2 cellular contexts compared by ENCODE assay signal in genomic region chr16:11395008-11395948, GRCh38.
TF ChIP-seq lines count a peak whose summit lies in the region.

No MANE protein-coding gene starts in this region.

TF ChIP-seq in A549, 52 proteins besides CTCF, POLR2A, EP300 and RAD21:
- TF ChIP-seq TFCP2L1 (CRISPR knock-in tag; IDR thresholded peaks at IDR 0.05) (no peak), RCOR1 (IDR thresholded peaks at IDR 0.05; ENCODE audit: low read depth, low read length) (no peak), CBX2 (IDR thresholded peaks at IDR 0.05; ENCODE audit: borderline replicate concordance, low read depth) (no peak), HOXA7 (CRISPR knock-in tag; IDR thresholded peaks at IDR 0.05) (no peak), HOXB5 (CRISPR knock-in tag; IDR thresholded peaks at IDR 0.05) (no peak), HOXB13 (CRISPR knock-in tag; IDR thresholded peaks at IDR 0.05; ENCODE audit: low read depth) (no peak), CEBPB (IDR thresholded peaks at IDR 0.05) (no peak), MAZ (IDR thresholded peaks at IDR 0.05; ENCODE audit: borderline replicate concordance, low read depth, low read length) (no peak)
- TF ChIP-seq, protein P1, sequence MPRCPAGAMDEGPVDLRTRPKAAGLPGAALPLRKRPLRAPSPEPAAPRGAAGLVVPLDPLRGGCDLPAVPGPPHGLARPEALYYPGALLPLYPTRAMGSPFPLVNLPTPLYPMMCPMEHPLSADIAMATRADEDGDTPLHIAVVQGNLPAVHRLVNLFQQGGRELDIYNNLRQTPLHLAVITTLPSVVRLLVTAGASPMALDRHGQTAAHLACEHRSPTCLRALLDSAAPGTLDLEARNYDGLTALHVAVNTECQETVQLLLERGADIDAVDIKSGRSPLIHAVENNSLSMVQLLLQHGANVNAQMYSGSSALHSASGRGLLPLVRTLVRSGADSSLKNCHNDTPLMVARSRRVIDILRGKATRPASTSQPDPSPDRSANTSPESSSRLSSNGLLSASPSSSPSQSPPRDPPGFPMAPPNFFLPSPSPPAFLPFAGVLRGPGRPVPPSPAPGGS (IDR thresholded peaks at IDR 0.05) = no peak

TF ChIP-seq in K562, 482 proteins besides CTCF, POLR2A, EP300 and RAD21:
- no peak for TF ChIP-seq ILK (tag; IDR thresholded peaks at IDR 0.05; ENCODE audit: borderline replicate concordance, low read depth)
- no peak for TF ChIP-seq MBD2 (IDR thresholded peaks at IDR 0.05; ENCODE audit: borderline replicate concordance, low read depth)
- TF ChIP-seq ASH1L (IDR thresholded peaks at IDR 0.05; ENCODE audit: borderline replicate concordance, low read depth, partially characterized antibody) = no peak
- no peak for TF ChIP-seq HMGN3 (IDR thresholded peaks at IDR 0.05; ENCODE audit: borderline replicate concordance, extremely low read depth, insufficient read length, low read depth, low read length)
- peak; percentile 68 for TF ChIP-seq CHD4 (IDR thresholded peaks at IDR 0.05; ENCODE audit: insufficient read depth, insufficient replicate concordance, low read depth, low read length, poor library complexity, severe bottlenecking)
- TF ChIP-seq C11orf30 (IDR thresholded peaks at IDR 0.05; ENCODE audit: low read depth) = no peak
- no peak for TF ChIP-seq NR4A1 (CRISPR knock-in tag; IDR thresholded peaks at IDR 0.05)
- TF ChIP-seq NR4A1 (tag; IDR thresholded peaks at IDR 0.05) = no peak
- no peak for TF ChIP-seq ZNF124 (CRISPR knock-in tag; IDR thresholded peaks at IDR 0.05)
- no peak for TF ChIP-seq ERF (CRISPR knock-in tag; IDR thresholded peaks at IDR 0.05)
- TF ChIP-seq, protein P2, sequence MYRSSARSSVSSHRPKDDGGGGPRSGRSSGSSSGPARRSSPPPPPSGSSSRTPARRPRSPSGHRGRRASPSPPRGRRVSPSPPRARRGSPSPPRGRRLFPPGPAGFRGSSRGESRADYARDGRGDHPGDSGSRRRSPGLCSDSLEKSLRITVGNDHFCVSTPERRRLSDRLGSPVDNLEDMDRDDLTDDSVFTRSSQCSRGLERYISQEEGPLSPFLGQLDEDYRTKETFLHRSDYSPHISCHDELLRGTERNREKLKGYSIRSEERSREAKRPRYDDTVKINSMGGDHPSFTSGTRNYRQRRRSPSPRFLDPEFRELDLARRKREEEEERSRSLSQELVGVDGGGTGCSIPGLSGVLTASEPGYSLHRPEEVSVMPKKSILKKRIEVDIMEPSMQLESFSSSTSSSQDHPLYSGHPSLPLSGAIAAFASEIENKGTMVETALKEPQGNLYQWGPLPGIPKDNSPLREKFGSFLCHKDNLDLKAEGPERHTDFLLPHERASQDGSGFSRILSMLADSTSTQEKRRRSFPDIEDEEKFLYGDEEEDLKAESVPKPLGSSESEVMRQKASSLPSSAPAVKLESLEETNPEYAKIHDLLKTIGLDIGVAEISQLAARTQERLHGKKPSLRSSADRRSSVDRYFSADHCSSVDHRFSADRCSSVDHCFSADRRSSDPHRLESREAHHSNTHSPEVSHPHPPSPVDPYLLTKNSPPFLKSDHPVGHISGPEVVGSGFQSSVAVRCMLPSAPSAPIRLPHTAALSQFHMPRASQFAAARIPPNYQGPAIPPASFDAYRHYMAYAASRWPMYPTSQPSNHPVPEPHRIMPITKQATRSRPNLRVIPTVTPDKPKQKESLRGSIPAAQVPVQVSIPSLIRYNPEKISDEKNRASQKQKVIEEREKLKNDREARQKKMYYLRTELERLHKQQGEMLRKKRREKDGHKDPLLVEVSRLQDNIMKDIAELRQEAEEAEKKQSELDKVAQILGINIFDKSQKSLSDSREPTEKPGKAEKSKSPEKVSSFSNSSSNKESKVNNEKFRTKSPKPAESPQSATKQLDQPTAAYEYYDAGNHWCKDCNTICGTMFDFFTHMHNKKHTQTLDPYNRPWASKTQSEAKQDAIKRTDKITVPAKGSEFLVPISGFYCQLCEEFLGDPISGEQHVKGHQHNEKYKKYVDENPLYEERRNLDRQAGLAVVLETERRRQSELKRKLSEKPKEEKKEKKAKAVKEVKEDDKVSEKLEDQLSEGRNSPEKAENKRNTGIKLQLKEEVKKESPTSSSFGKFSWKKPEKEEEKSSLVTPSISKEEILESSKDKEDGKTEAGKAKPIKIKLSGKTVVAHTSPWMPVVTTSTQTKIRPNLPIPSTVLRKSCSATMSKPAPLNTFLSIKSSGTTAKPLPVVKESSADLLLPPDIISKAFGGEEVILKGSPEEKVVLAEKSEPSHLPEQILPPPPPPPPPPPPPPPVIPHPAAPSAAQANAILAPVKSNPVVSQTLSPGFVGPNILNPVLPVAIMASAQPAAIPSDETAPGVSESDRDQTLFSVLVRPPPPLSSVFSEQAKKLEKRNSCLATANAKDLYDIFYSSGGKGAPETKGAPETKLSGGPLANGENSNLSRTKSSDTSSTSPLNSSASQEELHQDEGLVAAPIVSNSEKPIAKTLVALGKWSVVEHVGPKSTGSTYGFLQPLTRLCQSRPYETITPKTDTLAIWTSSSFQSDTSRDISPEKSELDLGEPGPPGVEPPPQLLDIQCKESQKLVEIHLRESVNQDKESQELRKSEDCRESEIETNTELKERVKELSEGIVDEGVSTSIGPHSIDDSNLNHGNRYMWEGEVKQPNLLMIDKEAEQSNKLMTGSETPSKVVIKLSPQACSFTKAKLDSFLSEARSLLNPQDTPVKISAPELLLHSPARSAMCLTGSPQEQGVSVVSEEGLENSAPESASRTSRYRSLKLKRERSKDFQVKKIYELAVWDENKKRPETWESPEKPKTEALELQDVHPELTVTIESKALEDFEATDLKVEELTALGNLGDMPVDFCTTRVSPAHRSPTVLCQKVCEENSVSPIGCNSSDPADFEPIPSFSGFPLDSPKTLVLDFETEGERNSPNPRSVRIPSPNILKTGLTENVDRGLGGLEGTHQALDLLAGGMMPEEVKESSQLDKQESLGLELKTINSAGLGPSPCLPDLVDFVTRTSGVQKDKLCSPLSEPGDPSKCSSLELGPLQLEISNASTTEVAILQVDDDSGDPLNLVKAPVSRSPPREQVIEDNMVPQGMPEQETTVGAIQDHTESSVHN (IDR thresholded peaks at IDR 0.05; ENCODE audit: borderline replicate concordance in 1 of 2, low read depth in 1 of 2) = no peak
- TF ChIP-seq MCM3 (IDR thresholded peaks at IDR 0.05) = no peak
- TF ChIP-seq ZNF347 (CRISPR knock-in tag; IDR thresholded peaks at IDR 0.05; ENCODE audit: low read depth) = no peak
- no peak for TF ChIP-seq HOXB6 (CRISPR knock-in tag; IDR thresholded peaks at IDR 0.05; ENCODE audit: borderline replicate concordance)
- no peak for TF ChIP-seq BRD9 (IDR thresholded peaks at IDR 0.05; ENCODE audit: low read depth, partially characterized antibody)
- 0 out of 4 replicates have a peak, but pooled peaks of 1 of the 2 experiments have one; percentile 14 for TF ChIP-seq KDM1A (IDR thresholded peaks at IDR 0.05)
- no peak for TF ChIP-seq ZKSCAN8 (CRISPR knock-in tag; IDR thresholded peaks at IDR 0.05)
- TF ChIP-seq NR2C2 (CRISPR knock-in tag; IDR thresholded peaks at IDR 0.05) = no peak
- TF ChIP-seq NR2C2 (tag; IDR thresholded peaks at IDR 0.05) = no peak
- no peak for TF ChIP-seq ZNF140 (CRISPR knock-in tag; IDR thresholded peaks at IDR 0.05)
- TF ChIP-seq GATAD2B (IDR thresholded peaks at IDR 0.05; ENCODE audit: borderline replicate concordance) = no peak
- TF ChIP-seq ZNF780A (CRISPR knock-in tag; IDR thresholded peaks at IDR 0.05) = no peak
- no peak for TF ChIP-seq FOXK1 (CRISPR knock-in tag; IDR thresholded peaks at IDR 0.05; ENCODE audit: borderline replicate concordance)
- TF ChIP-seq PYGO2 (tag; IDR thresholded peaks at IDR 0.05) = no peak
- no peak for TF ChIP-seq FIP1L1 (IDR thresholded peaks at IDR 0.05; ENCODE audit: low read depth, low read length, poor library complexity, severe bottlenecking)
- no peak for TF ChIP-seq ZNF586 (CRISPR knock-in tag; conservative IDR thresholded peaks at IDR 0.05)
- TF ChIP-seq CREBBP (IDR thresholded peaks at IDR 0.05; ENCODE audit: low read depth, low read length) = no peak
- TF ChIP-seq RHOXF2B (CRISPR knock-in tag; conservative IDR thresholded peaks at IDR 0.05) = no peak
- peak; percentile 69 for TF ChIP-seq RBM25 (IDR thresholded peaks at IDR 0.05; ENCODE audit: low read depth, low read length, severe bottlenecking)
- TF ChIP-seq NFATC3 (IDR thresholded peaks at IDR 0.05) = no peak
- TF ChIP-seq PRMT5 (CRISPR knock-in tag; IDR thresholded peaks at IDR 0.05) = no peak
- no peak for TF ChIP-seq TBL1XR1 (IDR thresholded peaks at IDR 0.05; ENCODE audit: low read length in 2 of 2)
- TF ChIP-seq GATAD2A (IDR thresholded peaks at IDR 0.05) = no peak
- TF ChIP-seq ADNP (tag; IDR thresholded peaks at IDR 0.05) = peak; percentile 80
- no peak for TF ChIP-seq GABPB1 (CRISPR knock-in tag; IDR thresholded peaks at IDR 0.05)
- no peak for TF ChIP-seq YY1 (IDR thresholded peaks at IDR 0.05; ENCODE audit: borderline replicate concordance in 1 of 3, control insufficient read depth in 1 of 3, extremely low read depth in 1 of 3, insufficient read depth in 3 of 3, insufficient read length in 1 of 3, insufficient replicate concordance in 2 of 3, low read depth in 1 of 3, low read length in 2 of 3)
- TF ChIP-seq, protein P3, sequence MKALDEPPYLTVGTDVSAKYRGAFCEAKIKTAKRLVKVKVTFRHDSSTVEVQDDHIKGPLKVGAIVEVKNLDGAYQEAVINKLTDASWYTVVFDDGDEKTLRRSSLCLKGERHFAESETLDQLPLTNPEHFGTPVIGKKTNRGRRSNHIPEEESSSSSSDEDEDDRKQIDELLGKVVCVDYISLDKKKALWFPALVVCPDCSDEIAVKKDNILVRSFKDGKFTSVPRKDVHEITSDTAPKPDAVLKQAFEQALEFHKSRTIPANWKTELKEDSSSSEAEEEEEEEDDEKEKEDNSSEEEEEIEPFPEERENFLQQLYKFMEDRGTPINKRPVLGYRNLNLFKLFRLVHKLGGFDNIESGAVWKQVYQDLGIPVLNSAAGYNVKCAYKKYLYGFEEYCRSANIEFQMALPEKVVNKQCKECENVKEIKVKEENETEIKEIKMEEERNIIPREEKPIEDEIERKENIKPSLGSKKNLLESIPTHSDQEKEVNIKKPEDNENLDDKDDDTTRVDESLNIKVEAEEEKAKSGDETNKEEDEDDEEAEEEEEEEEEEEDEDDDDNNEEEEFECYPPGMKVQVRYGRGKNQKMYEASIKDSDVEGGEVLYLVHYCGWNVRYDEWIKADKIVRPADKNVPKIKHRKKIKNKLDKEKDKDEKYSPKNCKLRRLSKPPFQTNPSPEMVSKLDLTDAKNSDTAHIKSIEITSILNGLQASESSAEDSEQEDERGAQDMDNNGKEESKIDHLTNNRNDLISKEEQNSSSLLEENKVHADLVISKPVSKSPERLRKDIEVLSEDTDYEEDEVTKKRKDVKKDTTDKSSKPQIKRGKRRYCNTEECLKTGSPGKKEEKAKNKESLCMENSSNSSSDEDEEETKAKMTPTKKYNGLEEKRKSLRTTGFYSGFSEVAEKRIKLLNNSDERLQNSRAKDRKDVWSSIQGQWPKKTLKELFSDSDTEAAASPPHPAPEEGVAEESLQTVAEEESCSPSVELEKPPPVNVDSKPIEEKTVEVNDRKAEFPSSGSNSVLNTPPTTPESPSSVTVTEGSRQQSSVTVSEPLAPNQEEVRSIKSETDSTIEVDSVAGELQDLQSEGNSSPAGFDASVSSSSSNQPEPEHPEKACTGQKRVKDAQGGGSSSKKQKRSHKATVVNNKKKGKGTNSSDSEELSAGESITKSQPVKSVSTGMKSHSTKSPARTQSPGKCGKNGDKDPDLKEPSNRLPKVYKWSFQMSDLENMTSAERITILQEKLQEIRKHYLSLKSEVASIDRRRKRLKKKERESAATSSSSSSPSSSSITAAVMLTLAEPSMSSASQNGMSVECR (CRISPR knock-in tag; IDR thresholded peaks at IDR 0.05) = no peak
- TF ChIP-seq POLR3A (IDR thresholded peaks at IDR 0.05; ENCODE audit: borderline replicate concordance, extremely low read depth, insufficient read depth, insufficient read length) = no peak
- no peak for TF ChIP-seq ZNF655 (CRISPR knock-in tag; IDR thresholded peaks at IDR 0.05)
- peak; percentile 9; the same call in 1 of the 2 replicates for TF ChIP-seq BCOR (IDR thresholded peaks at IDR 0.05)
- TF ChIP-seq CSDE1 (IDR thresholded peaks at IDR 0.05) = no peak
- TF ChIP-seq DACH1 (IDR thresholded peaks at IDR 0.05; ENCODE audit: partially characterized antibody) = no peak
- no peak for TF ChIP-seq MAFF (IDR thresholded peaks at IDR 0.05; ENCODE audit: low read length)
- TF ChIP-seq MYNN (IDR thresholded peaks at IDR 0.05) = no peak
- no peak for TF ChIP-seq MYNN (CRISPR knock-in tag; IDR thresholded peaks at IDR 0.05)
- TF ChIP-seq, protein P4, sequence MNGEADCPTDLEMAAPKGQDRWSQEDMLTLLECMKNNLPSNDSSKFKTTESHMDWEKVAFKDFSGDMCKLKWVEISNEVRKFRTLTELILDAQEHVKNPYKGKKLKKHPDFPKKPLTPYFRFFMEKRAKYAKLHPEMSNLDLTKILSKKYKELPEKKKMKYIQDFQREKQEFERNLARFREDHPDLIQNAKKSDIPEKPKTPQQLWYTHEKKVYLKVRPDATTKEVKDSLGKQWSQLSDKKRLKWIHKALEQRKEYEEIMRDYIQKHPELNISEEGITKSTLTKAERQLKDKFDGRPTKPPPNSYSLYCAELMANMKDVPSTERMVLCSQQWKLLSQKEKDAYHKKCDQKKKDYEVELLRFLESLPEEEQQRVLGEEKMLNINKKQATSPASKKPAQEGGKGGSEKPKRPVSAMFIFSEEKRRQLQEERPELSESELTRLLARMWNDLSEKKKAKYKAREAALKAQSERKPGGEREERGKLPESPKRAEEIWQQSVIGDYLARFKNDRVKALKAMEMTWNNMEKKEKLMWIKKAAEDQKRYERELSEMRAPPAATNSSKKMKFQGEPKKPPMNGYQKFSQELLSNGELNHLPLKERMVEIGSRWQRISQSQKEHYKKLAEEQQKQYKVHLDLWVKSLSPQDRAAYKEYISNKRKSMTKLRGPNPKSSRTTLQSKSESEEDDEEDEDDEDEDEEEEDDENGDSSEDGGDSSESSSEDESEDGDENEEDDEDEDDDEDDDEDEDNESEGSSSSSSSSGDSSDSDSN (IDR thresholded peaks at IDR 0.05; ENCODE audit: borderline replicate concordance in 1 of 2, low read depth in 2 of 2, low read length in 2 of 2) = no peak
